Comparison of ENCODE assay signal across 8 cellular contexts in the genomic region with DNA sequence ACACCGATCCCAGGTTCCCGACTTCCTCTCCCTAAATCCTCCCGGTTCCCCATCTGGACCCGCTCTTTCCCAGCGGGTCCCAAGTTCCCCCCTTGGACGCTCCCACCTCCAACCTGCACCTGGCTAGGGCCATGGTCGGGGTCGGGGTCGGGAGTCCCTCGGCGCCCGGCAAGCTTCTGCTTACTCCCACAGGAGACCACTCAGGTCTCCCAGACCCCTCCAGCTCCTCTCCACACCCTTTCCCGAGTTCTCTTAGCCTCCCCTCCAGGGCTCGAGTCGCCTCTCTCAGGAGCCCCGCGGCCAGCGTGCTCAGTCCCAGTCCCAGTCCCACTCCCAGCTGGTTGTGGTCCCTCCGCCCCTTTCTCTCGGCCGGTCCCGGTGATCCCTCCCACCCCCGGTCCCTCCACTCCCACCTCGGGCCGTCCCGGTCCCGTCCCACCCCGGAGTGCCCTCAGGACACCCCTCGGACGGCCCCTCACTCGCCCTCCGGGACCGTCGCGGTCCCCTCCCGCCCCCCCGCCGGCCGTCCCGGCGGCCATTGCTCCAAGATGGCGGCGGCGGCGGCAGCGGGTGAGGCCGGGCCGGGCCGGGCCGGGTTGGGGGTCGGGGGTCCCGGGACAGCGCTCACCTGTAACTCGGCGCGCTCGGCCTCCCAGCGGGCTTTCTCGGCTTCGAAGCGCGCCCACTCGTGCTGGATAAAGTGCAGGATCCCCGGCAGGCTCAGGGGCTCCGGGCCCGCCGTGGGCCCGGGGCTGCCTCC. TPM values are rescaled to one million over a fixed set of nuclear protein-coding genes. Genes with fewer than 3 reads are reported as not detected.
DNase-seq lines count a peak whose midpoint lies in the region; ATAC-seq and TF ChIP-seq lines count a peak whose summit lies in the region.

TSS of gene FKRP (plus strand) at position 537 of the 760 bp plus-strand sequence. CDS start 9,394 bp downstream, outside the sequence.

- H3K9ac ChIP-seq in rectal smooth muscle tissue (ENCODE audit: low read length): peak within 1 kb of the TSS; percentile 86

- no peaks in the 10 kb centered on the region for H3K27me3 ChIP-seq in left ventricle myocardium inferior (ENCODE audit: low read depth)
- H3K27me3 ChIP-seq in rectal smooth muscle tissue (ENCODE audit: control insufficient read depth, insufficient read depth, low read length): no peaks in the 10 kb centered on the region

- H3K27ac Mint-ChIP-seq in activated naive CD4-positive, alpha-beta T cell treated with anti-CD3 and anti-CD28 coated beads, Interleukin-2, amount 50 U/mL, for 72 hours: peak within 1 kb of the TSS; percentile 96 to 99

- H3K9me3 Mint-ChIP-seq in activated naive CD4-positive, alpha-beta T cell treated with anti-CD3 and anti-CD28 coated beads, Interleukin-2, amount 50 U/mL, for 72 hours: no peaks in the 10 kb centered on the region

- H3K27ac ChIP-seq in left ventricle myocardium inferior (replicated peaks) (peak within 1 kb of the TSS; percentile 91), rectal smooth muscle tissue (ENCODE audit: low read depth, low read length) (peak within 1 kb of the TSS; percentile 80)

- H3K4me3 ChIP-seq in AG09309 (ENCODE audit: control insufficient read depth, low read depth, low read length) (peak within 1 kb of the TSS; percentile 96), left ventricle myocardium inferior (peak within 1 kb of the TSS; percentile 98), rectal smooth muscle tissue (ENCODE audit: low read length) (peak within 1 kb of the TSS; percentile 96)

- H3K9me3 ChIP-seq in left ventricle myocardium inferior (replicated peaks): no peaks in the 10 kb centered on the region

- peak; percentile 55 to 57 for ATAC-seq in activated naive CD4-positive, alpha-beta T cell treated with anti-CD3 and anti-CD28 coated beads, Interleukin-2, amount 50 U/mL, for 72 hours
- ATAC-seq in GM19395 (IDR thresholded peaks at IDR 0.05; ENCODE audit: unreplicated experiment) (no peak), GM18517 (IDR thresholded peaks at IDR 0.05; ENCODE audit: unreplicated experiment) (no peak)

- intact Hi-C loops in left ventricle myocardium inferior (cut with micrococcal nuclease): no loop called here

- DNase-seq in AG09309 (ENCODE audit: low read depth) (no peak), GM20000 (ENCODE audit: low spot score) (peak; percentile 77), NCI-H69 (lab: John Stamatoyannopoulos, UW) (peak; percentile 58), left ventricle myocardium inferior (peak; percentile 48)
- peak in 1 of 2 donors; percentile 31 for DNase-seq in activated naive CD4-positive, alpha-beta T cell treated with anti-CD3 and anti-CD28 coated beads, Interleukin-2, amount 50 U/mL, for 72 hours (ENCODE audit: low spot score in 2 of 2)

- peaks cover 10% of the 10 kb centered on the region for H3K36me3 ChIP-seq in left ventricle myocardium inferior
- peaks cover 4% of the 10 kb centered on the region for H3K36me3 ChIP-seq in rectal smooth muscle tissue (ENCODE audit: control insufficient read depth, insufficient read depth, low read length)

- H3K36me3 Mint-ChIP-seq in activated naive CD4-positive, alpha-beta T cell treated with anti-CD3 and anti-CD28 coated beads, Interleukin-2, amount 50 U/mL, for 72 hours: peaks cover 12 to 13% of the 10 kb centered on the region in 2 donors

- H3K4me1 ChIP-seq in left ventricle myocardium inferior (peaks cover 62% of the 10 kb centered on the region), rectal smooth muscle tissue (ENCODE audit: control insufficient read depth, insufficient read depth, low read length) (peaks cover 12% of the 10 kb centered on the region)

- TF ChIP-seq CTCF in AG09309 (IDR thresholded peaks at IDR 0.05; ENCODE audit: control insufficient read depth, insufficient read depth, low read depth, low read length, missing control alignments) (no peak), GM20000 (IDR thresholded peaks at IDR 0.05; ENCODE audit: extremely low read depth, missing control alignments) (no peak), left ventricle myocardium inferior (IDR thresholded peaks at IDR 0.05; ENCODE audit: borderline replicate concordance) (no peak)

RNA-seq across cellular contexts. Expression of gene FKRP, which starts in this region (rescaled TPM):
- total RNA-seq in activated naive CD4-positive, alpha-beta T cell treated with anti-CD3 and anti-CD28 coated beads, Interleukin-2, amount 50 U/mL, for 72 hours: 1 to 10 TPM; 2.8 to 9.7 TPM
- total RNA-seq in left ventricle myocardium inferior: 15.6 TPM

Comparison
In these comparisons a context has a peak if more than half of its experiments do, and no peak if none do; other contexts are left out.
1. ATAC-seq: peak in activated naive CD4-positive, alpha-beta T cell treated with anti-CD3 and anti-CD28 coated beads, Interleukin-2, amount 50 U/mL, for 72 hours (2 of 2); none in GM19395 (single experiment) and GM18517 (single experiment).
2. Peak in every context shown above with its lines, with median percentiles within 50 percentile points of each other: H3K4me3 ChIP-seq.